In genomic region chr1:180412583-180412982, GRCh38 we compare ENCODE assay signal across 34 cellular contexts.
"Had no signal": no experiment of that assay in that cellular context is flagged by ENCODE, and none has a peak within 500 bp of the region (broad histone marks: within the 10 kb centered on the region; RNA-seq: fewer than 3 reads in every experiment).

No MANE protein-coding gene starts in this region.

- H3K4me1 Mint-ChIP-seq: activated CD4-positive, alpha-beta memory T cell treated with anti-CD3 and anti-CD28 coated beads, Interleukin-2, amount 10 ng/mL, durations not matched to agents 7 days and 5 days; activated CD4-positive, alpha-beta T cell treated with anti-CD3 and anti-CD28 coated beads, Interleukin-2, amount 10 ng/mL, durations not matched to agents 7 days and 5 days; activated naive CD8-positive, alpha-beta T cell treated with anti-CD3 and anti-CD28 coated beads, Interleukin-2, amount 50 U/mL, for 24 hours; T-helper 17 cell had no signal

- H3K27me3 ChIP-seq: adrenal gland, body of pancreas, esophagus muscularis mucosa, foreskin keratinocyte, gastrocnemius medialis, heart left ventricle had no signal

- H3K27ac ChIP-seq: adrenal gland, body of pancreas, esophagus muscularis mucosa, foreskin keratinocyte, gastrocnemius medialis, heart left ventricle had no signal

- FAIRE-seq: colon had no signal

- H3K27ac Mint-ChIP-seq: activated CD4-positive, alpha-beta memory T cell treated with anti-CD3 and anti-CD28 coated beads, Interleukin-2, amount 10 ng/mL, durations not matched to agents 7 days and 5 days; activated CD4-positive, alpha-beta T cell treated with anti-CD3 and anti-CD28 coated beads, Interleukin-2, amount 10 ng/mL, durations not matched to agents 7 days and 5 days; activated naive CD8-positive, alpha-beta T cell treated with anti-CD3 and anti-CD28 coated beads for 36 hours; activated naive CD8-positive, alpha-beta T cell treated with anti-CD3 and anti-CD28 coated beads, Interleukin-2, amount 50 U/mL, for 24 hours; activated T-cell treated with anti-CD3 and anti-CD28 coated beads, Interleukin-2, amount 50 U/mL, for 24 hours; activated T-cell treated with anti-CD3 and anti-CD28 coated beads, Interleukin-2, amount 50 U/mL, for 72 hours; effector memory CD8-positive, alpha-beta T cell; T-helper 17 cell; T-helper 2 cell treated with Interferon-gamma antibody and Interleukin-4, amounts not matched to agents 5 μg/mL and 100 μg/mL, for 36 hours had no signal

- H3K27me3 Mint-ChIP-seq: activated CD4-positive, alpha-beta memory T cell treated with anti-CD3 and anti-CD28 coated beads, Interleukin-2, amount 10 ng/mL, durations not matched to agents 7 days and 5 days; activated CD4-positive, alpha-beta T cell treated with anti-CD3 and anti-CD28 coated beads, Interleukin-2, amount 10 ng/mL, durations not matched to agents 7 days and 5 days; activated naive CD8-positive, alpha-beta T cell treated with anti-CD3 and anti-CD28 coated beads for 36 hours; activated naive CD8-positive, alpha-beta T cell treated with anti-CD3 and anti-CD28 coated beads, Interleukin-2, amount 50 U/mL, for 24 hours; activated T-cell treated with anti-CD3 and anti-CD28 coated beads, Interleukin-2, amount 50 U/mL, for 24 hours; effector memory CD8-positive, alpha-beta T cell; T-helper 17 cell had no signal

- H3K4me3 ChIP-seq: adrenal gland, body of pancreas, esophagus muscularis mucosa, gastrocnemius medialis, heart left ventricle had no signal

- H3K4me3 Mint-ChIP-seq: activated CD4-positive, alpha-beta memory T cell treated with anti-CD3 and anti-CD28 coated beads, Interleukin-2, amount 10 ng/mL, durations not matched to agents 7 days and 5 days; activated CD4-positive, alpha-beta T cell treated with anti-CD3 and anti-CD28 coated beads, Interleukin-2, amount 10 ng/mL, durations not matched to agents 7 days and 5 days; activated naive CD8-positive, alpha-beta T cell treated with anti-CD3 and anti-CD28 coated beads for 36 hours; activated naive CD8-positive, alpha-beta T cell treated with anti-CD3 and anti-CD28 coated beads, Interleukin-2, amount 50 U/mL, for 24 hours; activated T-cell treated with anti-CD3 and anti-CD28 coated beads, Interleukin-2, amount 50 U/mL, for 24 hours; activated T-cell treated with anti-CD3 and anti-CD28 coated beads, Interleukin-2, amount 50 U/mL, for 72 hours; effector memory CD8-positive, alpha-beta T cell; T-helper 17 cell; T-helper 2 cell treated with Interferon-gamma antibody and Interleukin-4, amounts not matched to agents 5 μg/mL and 100 μg/mL, for 36 hours had no signal

- DNase-seq: activated CD4-positive, alpha-beta memory T cell treated with anti-CD3 and anti-CD28 coated beads, Interleukin-2, amount 10 ng/mL, durations not matched to agents 7 days and 5 days; activated CD4-positive, alpha-beta T cell treated with anti-CD3 and anti-CD28 coated beads for 1 hour; activated CD4-positive, alpha-beta T cell treated with anti-CD3 and anti-CD28 coated beads for 4 hours; activated CD4-positive, alpha-beta T cell treated with anti-CD3 and anti-CD28 coated beads, Interleukin-2, amount 10 ng/mL, durations not matched to agents 7 days and 5 days; activated CD4-positive, alpha-beta T cell treated with anti-CD3 and anti-CD28 coated beads, Interleukin-2, amount 50 U/mL, for 4 hours; activated CD8-positive, alpha-beta memory T cell treated with anti-CD3 and anti-CD28 coated beads, Interleukin-2, amount 50 U/mL, for 48 hours; activated gamma-delta T cell; activated naive CD4-positive, alpha-beta T cell; activated naive CD4-positive, alpha-beta T cell treated with anti-CD3 and anti-CD28 coated beads, Interleukin-2, amount 50 U/mL, for 16 hours; activated naive CD8-positive, alpha-beta T cell treated with anti-CD3 and anti-CD28 coated beads for 36 hours; activated naive CD8-positive, alpha-beta T cell treated with anti-CD3 and anti-CD28 coated beads, Interleukin-2, amount 50 U/mL, for 24 hours; activated T-cell treated with anti-CD3 and anti-CD28 coated beads for 4 hours; activated T-cell treated with anti-CD3 and anti-CD28 coated beads, Interleukin-2, amount 50 U/mL, for 24 hours; activated T-cell treated with anti-CD3 and anti-CD28 coated beads, Interleukin-2, amount 50 U/mL, for 72 hours; adrenal gland; amygdala; aorta; body of pancreas; caudate nucleus; cortex of kidney; dermis blood vessel endothelial cell; effector CD4-positive, alpha-beta T cell; effector memory CD8-positive, alpha-beta T cell; erythroblast; foreskin keratinocyte; gastrocnemius medialis; glutamatergic neuron; heart left ventricle; T-helper 1 cell; T-helper 17 cell; T1000 had no signal

- H3K4me1 ChIP-seq: adrenal gland, body of pancreas, esophagus muscularis mucosa, foreskin keratinocyte, gastrocnemius medialis, heart left ventricle had no signal

- H3K9me3 ChIP-seq: adrenal gland, esophagus muscularis mucosa, gastrocnemius medialis had no signal

- H3K9me3 Mint-ChIP-seq: T-helper 2 cell treated with Interferon-gamma antibody and Interleukin-4, amounts not matched to agents 5 μg/mL and 100 μg/mL, for 36 hours had no signal

- ATAC-seq: activated naive CD8-positive, alpha-beta T cell treated with anti-CD3 and anti-CD28 coated beads, Interleukin-2, amount 50 U/mL, for 24 hours; activated T-cell treated with anti-CD3 and anti-CD28 coated beads, Interleukin-2, amount 50 U/mL, for 72 hours; body of pancreas; effector memory CD8-positive, alpha-beta T cell; foreskin keratinocyte; gastrocnemius medialis; heart left ventricle; T-helper 17 cell had no signal

- H3K36me3 ChIP-seq: adrenal gland had no signal
